Comparison of ENCODE assay signal across 18 cellular contexts in the genomic region with DNA sequence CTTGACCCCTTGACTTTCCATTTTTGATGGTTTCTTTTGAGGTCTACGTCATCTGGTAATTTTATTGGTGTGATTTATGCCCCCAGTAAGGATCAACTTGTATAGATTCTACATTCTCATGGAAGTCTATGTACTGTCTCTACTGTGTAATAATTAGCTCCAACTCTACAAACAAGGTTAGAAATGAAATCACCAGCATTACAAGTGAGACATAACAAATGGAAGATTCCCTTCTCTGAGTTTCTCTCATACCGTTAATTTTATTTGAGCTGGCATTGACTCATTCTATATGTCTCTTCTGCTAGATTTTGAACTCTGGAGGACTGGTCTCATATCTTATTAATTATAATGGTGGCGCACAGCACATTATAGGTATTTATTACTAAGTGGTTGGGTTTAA.
DNase-seq lines count a peak whose midpoint lies in the region; ATAC-seq and TF ChIP-seq lines count a peak whose summit lies in the region.
"Had no signal": no experiment of that assay in that cellular context is flagged by ENCODE, and none has a peak within 500 bp of the region (broad histone marks: within the 10 kb centered on the region; RNA-seq: fewer than 3 reads in every experiment).

No MANE protein-coding gene starts in this region.

- no peak overlapping the region for H4K91ac ChIP-seq in IMR-90 (ENCODE audit: insufficient read depth, low read depth, low read length)

- no peak overlapping the region for H3K18ac ChIP-seq in IMR-90 (ENCODE audit: low read depth, low read length)

- no peaks in the 10 kb centered on the region for H3K27me3 ChIP-seq in IMR-90 (ENCODE audit: control insufficient read depth, insufficient read depth, low read length)
- no peaks in the 10 kb centered on the region for H3K27me3 ChIP-seq in gastroesophageal sphincter
- H3K27me3 ChIP-seq in sigmoid colon = no peaks in the 10 kb centered on the region
- H3K27me3 ChIP-seq in effector memory CD4-positive, alpha-beta T cell (replicated peaks; ENCODE audit: control insufficient read depth, insufficient read depth, low read length, poor library complexity, severe bottlenecking) = no peaks in the 10 kb centered on the region

- H4K5ac ChIP-seq in IMR-90 (ENCODE audit: low read depth, low read length) = no peak overlapping the region

- peak overlapping the region; percentile 81 for H3K27ac Mint-ChIP-seq in Calu3 (ENCODE audit: unreplicated experiment)

- H3K4me1 ChIP-seq in IMR-90 (ENCODE audit: control insufficient read depth, insufficient read depth, low read length) = peaks cover 29% of the 10 kb centered on the region
- H3K4me1 ChIP-seq in gastroesophageal sphincter = peaks cover 27 to 95% (median 33%) of the 10 kb centered on the region in 3 donors
- H3K4me1 ChIP-seq in sigmoid colon = peaks cover 0 to 83% (median 81%) of the 10 kb centered on the region in 4 donors
- no peaks in the 10 kb centered on the region for H3K4me1 ChIP-seq in effector memory CD4-positive, alpha-beta T cell (ENCODE audit: control insufficient read depth, insufficient read depth, low read length, poor library complexity, severe bottlenecking)

- H4K8ac ChIP-seq in IMR-90 (ENCODE audit: low read depth in 2 of 2, low read length in 2 of 2) = no peak overlapping the region

- H3K14ac ChIP-seq in IMR-90 (replicated peaks; ENCODE audit: low read depth, low read length) = no peak overlapping the region

- no peaks in the 10 kb centered on the region for H3K9me3 ChIP-seq in IMR-90 (ENCODE audit: control insufficient read depth, insufficient read depth, low read length)
- H3K9me3 ChIP-seq in gastroesophageal sphincter = no peaks in the 10 kb centered on the region
- H3K9me3 ChIP-seq in sigmoid colon = no peaks in the 10 kb centered on the region
- H3K9me3 ChIP-seq in effector memory CD4-positive, alpha-beta T cell (ENCODE audit: control insufficient read depth, low read length) = no peaks in the 10 kb centered on the region
- H3K9me3 ChIP-seq: HAP-1 had no signal

- no peak overlapping the region for H3K23ac ChIP-seq in IMR-90 (ENCODE audit: low read depth, low read length)

- H3K4me2 ChIP-seq in IMR-90 (ENCODE audit: low read depth, low read length) = no peak overlapping the region
- H3K4me2 ChIP-seq: KMS-11 had no signal

- no peak overlapping the region for H3K4me3 Mint-ChIP-seq in Calu3 (ENCODE audit: low read depth, unreplicated experiment)

- no peak overlapping the region for H2AFZ ChIP-seq in IMR-90 (replicated peaks; ENCODE audit: low read length, poor library complexity)

- H2AK5ac ChIP-seq in IMR-90 (ENCODE audit: low read depth, low read length) = no peak overlapping the region

- intact Hi-C loops in Calu3 (cut with micrococcal nuclease; ENCODE audit: unreplicated experiment) = loop anchor here (10.0 kb wide), 1 partner anchor 258 kb away; no protein-coding TSS in a partner anchor
- intact Hi-C loops in IMR-90 (cut with micrococcal nuclease) = no loop called here
- intact Hi-C loops in sigmoid colon (cut with DNase I) = no loop called here

- TF ChIP-seq RAD21 in IMR-90 (IDR thresholded peaks at IDR 0.05; ENCODE audit: low read length) = no peak

- H3K9ac ChIP-seq in IMR-90 (ENCODE audit: low read depth, low read length) = no peak overlapping the region
- H3K9ac ChIP-seq: KMS-11 had no signal

- no peak overlapping the region for H3K56ac ChIP-seq in IMR-90 (ENCODE audit: extremely low read depth, insufficient read depth, low read length)

- ATAC-seq in IMR-90 (ENCODE audit: low read depth) = no peak
- ATAC-seq in gastroesophageal sphincter = no peak
- ATAC-seq in HG03135 (IDR thresholded peaks at IDR 0.05; ENCODE audit: unreplicated experiment) = no peak
- ATAC-seq: HepG2, PC-3 had no signal

- no peaks in the 10 kb centered on the region for H3K27me3 Mint-ChIP-seq in Calu3 (ENCODE audit: unreplicated experiment)

- peaks cover 9% of the 10 kb centered on the region for H3K36me3 ChIP-seq in IMR-90 (ENCODE audit: control insufficient read depth, insufficient read depth, low read length)
- peaks cover 0 to 10% of the 10 kb centered on the region in 2 donors for H3K36me3 ChIP-seq in gastroesophageal sphincter
- peaks cover 0 to 7% (median 2%) of the 10 kb centered on the region in 4 donors for H3K36me3 ChIP-seq in sigmoid colon
- no peaks in the 10 kb centered on the region for H3K36me3 ChIP-seq in effector memory CD4-positive, alpha-beta T cell (ENCODE audit: control insufficient read depth, insufficient read depth, low read length)
- H3K36me3 ChIP-seq: HAP-1 had no signal

- H3K79me1 ChIP-seq in IMR-90 (ENCODE audit: low read depth in 1 of 2, low read length in 2 of 2) = peaks cover 46 to 68% of the 10 kb centered on the region in 2 experiments

- H3K4me3 ChIP-seq in IMR-90 (ENCODE audit: insufficient read depth, low read depth, low read length) (no peak overlapping the region), gastroesophageal sphincter (no peak overlapping the region), sigmoid colon (no peak overlapping the region)
- no peak overlapping the region for H3K4me3 ChIP-seq in effector memory CD4-positive, alpha-beta T cell (ENCODE audit: insufficient read depth, low read depth, low read length, poor library complexity, severe bottlenecking)
- H3K4me3 ChIP-seq: HAP-1 had no signal

- H3K9me1 ChIP-seq in IMR-90 (ENCODE audit: insufficient read depth, low read length) = peaks cover 33% of the 10 kb centered on the region

- TF ChIP-seq EP300 in gastroesophageal sphincter (IDR thresholded peaks at IDR 0.05) = no peak
- no peak for TF ChIP-seq EP300 in sigmoid colon (IDR thresholded peaks at IDR 0.05)

- H4K20me1 ChIP-seq in IMR-90 (ENCODE audit: insufficient read depth, low read length) = peaks cover 36% of the 10 kb centered on the region

- in situ Hi-C loops in IMR-90 (cut with MboI; ENCODE audit: low sequenced_read_pairs) = no loop called here

- H3K27ac ChIP-seq in IMR-90 (ENCODE audit: insufficient read depth, low read length) (no peak overlapping the region), gastroesophageal sphincter (peak overlapping the region; percentile 72 to 96 (median 90)), sigmoid colon (peak overlapping the region; percentile 75 to 94 (median 84))
- no peak overlapping the region for H3K27ac ChIP-seq in effector memory CD4-positive, alpha-beta T cell (ENCODE audit: insufficient read depth, low read length, poor library complexity, severe bottlenecking)
- H3K27ac ChIP-seq: KMS-11 had no signal

- TF ChIP-seq CTCF in Calu3 (IDR thresholded peaks at IDR 0.05; ENCODE audit: unreplicated experiment) = no peak
- TF ChIP-seq CTCF in IMR-90 (conservative IDR thresholded peaks at IDR 0.05; ENCODE audit: low read depth, low read length) = no peak
- no peak for TF ChIP-seq CTCF in gastroesophageal sphincter (IDR thresholded peaks at IDR 0.05)
- no peak for TF ChIP-seq CTCF in sigmoid colon (IDR thresholded peaks at IDR 0.05)

- POLR2A ChIA-PET in IMR-90 (lab: Charles Lee; ENCODE audit: unreplicated experiment) = no interaction called here

- no peak overlapping the region for H2BK20ac ChIP-seq in IMR-90 (ENCODE audit: low read depth, low read length)

- TF ChIP-seq POLR2A in IMR-90 (IDR thresholded peaks at IDR 0.05; ENCODE audit: low read depth, low read length) = no peak
- no peak for TF ChIP-seq POLR2A in gastroesophageal sphincter (IDR thresholded peaks at IDR 0.05)
- TF ChIP-seq POLR2A in sigmoid colon (IDR thresholded peaks at IDR 0.05) = no peak

- peaks cover 74% of the 10 kb centered on the region for H3K4me1 Mint-ChIP-seq in Calu3 (ENCODE audit: low read depth, unreplicated experiment)

- H2BK5ac ChIP-seq in IMR-90 (ENCODE audit: low read depth, low read length, poor library complexity, severe bottlenecking) = peak overlapping the region; percentile 3

- dilution Hi-C loops in IMR-90 (cut with HindIII; ENCODE audit: low sequenced_read_pairs, unreplicated experiment) = no loop called here

- no peaks in the 10 kb centered on the region for H3K9me3 Mint-ChIP-seq in Calu3 (ENCODE audit: low read depth, unreplicated experiment)

- H2BK15ac ChIP-seq in IMR-90 (ENCODE audit: low read depth, low read length) = no peak overlapping the region

- CTCF ChIA-PET in Calu3 (lab: Charles Lee) (interaction anchor here (0.6 to 1.4 kb wide), 5 partner anchors 11 to 1491 kb away, joined by 3 to 8 read pairs (median 4); a partner anchor contains a TSS), IMR-90 (lab: Yijun Ruan, JAX) (interaction anchor here (0.6 kb wide), 1 partner anchor 22 kb away, joined by 3 read pairs; no protein-coding TSS in a partner anchor)

- peaks cover 24% of the 10 kb centered on the region for H3K36me3 Mint-ChIP-seq in Calu3 (ENCODE audit: insufficient read depth, unreplicated experiment)

- DNase-seq in Calu3 = no peak
- no peak for DNase-seq in IMR-90
- no peak for DNase-seq in sigmoid colon
- no peak for DNase-seq in ecto neural progenitor cell (ENCODE audit: low spot score)
- DNase-seq in NCI-H82 (lab: John Stamatoyannopoulos, UW) = no peak
- no peak for DNase-seq in effector memory CD4-positive, alpha-beta T cell
- DNase-seq: ACHN, AML-193, DMS53, NCI-H1436 treated with DMSO at 0.1 percent for 48 hours, NCI-H2029 treated with DMSO at 0.1 percent for 48 hours, NCI-H774, PC-3 had no signal

- H3K4ac ChIP-seq in IMR-90 (ENCODE audit: low read depth, low read length) = no peak overlapping the region

- BruUV-seq in Calu3 (replicated peaks; lab: Mats Ljungman, UMichigan) (no TSS peak), IMR-90 (replicated peaks; lab: Mats Ljungman, UMichigan) (no TSS peak)

- H2AK9ac ChIP-seq in IMR-90 (replicated peaks; ENCODE audit: low read depth, low read length, poor library complexity) = no peak overlapping the region

- H2BK120ac ChIP-seq in IMR-90 (ENCODE audit: low read depth, low read length) = no peak overlapping the region

- WGBS in IMR-90 (ENCODE audit: extremely low coverage in 2 of 2, insufficient read length in 1 of 2), 2 experiments = no CpG with 5 or more reads among the region's 3 CpGs
- WGBS in gastroesophageal sphincter (ENCODE audit: low coverage in 1 of 2), 2 donors = 56 to 80% methylated on average over 3 of the region's 3 CpGs
- WGBS in sigmoid colon, 2 donors = 87% methylated on average over 3 of the region's 3 CpGs

TF ChIP-seq in IMR-90, 13 proteins besides CTCF, POLR2A, EP300 and RAD21 (continues in another document):
- TF ChIP-seq, protein P1, sequence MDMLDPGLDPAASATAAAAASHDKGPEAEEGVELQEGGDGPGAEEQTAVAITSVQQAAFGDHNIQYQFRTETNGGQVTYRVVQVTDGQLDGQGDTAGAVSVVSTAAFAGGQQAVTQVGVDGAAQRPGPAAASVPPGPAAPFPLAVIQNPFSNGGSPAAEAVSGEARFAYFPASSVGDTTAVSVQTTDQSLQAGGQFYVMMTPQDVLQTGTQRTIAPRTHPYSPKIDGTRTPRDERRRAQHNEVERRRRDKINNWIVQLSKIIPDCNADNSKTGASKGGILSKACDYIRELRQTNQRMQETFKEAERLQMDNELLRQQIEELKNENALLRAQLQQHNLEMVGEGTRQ (IDR thresholded peaks at IDR 0.05; ENCODE audit: low read depth, low read length) = no peak
- TF ChIP-seq MXI1 (IDR thresholded peaks at IDR 0.05; ENCODE audit: borderline replicate concordance, low read depth, low read length) (no peak), RFX5 (IDR thresholded peaks at IDR 0.05; ENCODE audit: low read depth, low read length) (no peak), MAFK (IDR thresholded peaks at IDR 0.05; ENCODE audit: low read depth, low read length) (no peak), RCOR1 (IDR thresholded peaks at IDR 0.05; ENCODE audit: insufficient replicate concordance, low read length) (no peak), BHLHE40 (IDR thresholded peaks at IDR 0.05; ENCODE audit: low read depth, low read length) (no peak)

Comparison
In these comparisons a context has a peak if more than half of its experiments do, and no peak if none do; other contexts are left out.
1. H3K27ac ChIP-seq: peak in gastroesophageal sphincter (4 of 4) and sigmoid colon (4 of 4); none in IMR-90 (single experiment) and effector memory CD4-positive, alpha-beta T cell (single experiment).